15 cellular contexts compared by ENCODE assay signal in genomic region chr12:118346895-118347294, GRCh38. TPM values are rescaled to one million over a fixed set of nuclear protein-coding genes. Genes with fewer than 3 reads are reported as not detected.
DNase-seq lines count a peak whose midpoint lies in the region; ATAC-seq and TF ChIP-seq lines count a peak whose summit lies in the region.
"Had no signal": no experiment of that assay in that cellular context is flagged by ENCODE, and none has a peak within 500 bp of the region (broad histone marks: within the 10 kb centered on the region; RNA-seq: fewer than 3 reads in every experiment).

No MANE protein-coding gene starts in this region.

- H3K14ac ChIP-seq in mesenchymal stem cell (ENCODE audit: low read length in 2 of 2), result no peak overlapping the region

- DNase-seq in activated naive CD4-positive, alpha-beta T cell treated with anti-CD3 and anti-CD28 coated beads, Interleukin-2, amount 50 U/mL, for 16 hours, result no peak
- no peak for DNase-seq in OCI-LY7 (ENCODE audit: low spot score)
- peak; percentile 81 to 82 for DNase-seq in thyroid gland
- no peak for DNase-seq in nephron progenitor cell
- no peak for DNase-seq in mesenchymal stem cell
- DNase-seq: activated CD4-positive, alpha-beta memory T cell treated with anti-CD3 and anti-CD28 coated beads for 36 hours; anterior cingulate cortex; EL; SHP77 treated with DMSO at 0.1 percent for 48 hours had no signal

- peaks cover 10% of the 10 kb centered on the region for H3K79me1 ChIP-seq in mesenchymal stem cell (replicated peaks; ENCODE audit: low read length, poor library complexity, severe bottlenecking)

- H2AK5ac ChIP-seq in mesenchymal stem cell (ENCODE audit: low read length, severe bottlenecking), result no peak overlapping the region

- H3K4me3 ChIP-seq in OCI-LY7 (ENCODE audit: low read depth, low read length, poor library complexity, severe bottlenecking) (no peak overlapping the region), thyroid gland (replicated peaks in 1 of 3) (no peak overlapping the region), gastroesophageal sphincter (no peak overlapping the region), mesenchymal stem cell (ENCODE audit: insufficient read depth in 1 of 2, low read depth in 1 of 2, low read length in 2 of 2) (no peak overlapping the region)
- H3K4me3 ChIP-seq: neural progenitor cell, suprapubic skin had no signal

- no peak overlapping the region for H3K9ac ChIP-seq in mesenchymal stem cell (ENCODE audit: low read length)
- H3K9ac ChIP-seq: neural progenitor cell had no signal

- peaks cover 56% of the 10 kb centered on the region for H3K4me1 Mint-ChIP-seq in activated naive CD4-positive, alpha-beta T cell treated with anti-CD3 and anti-CD28 coated beads, Interleukin-2, amount 50 U/mL, for 24 hours
- H3K4me1 Mint-ChIP-seq in nephron progenitor cell, result no peaks in the 10 kb centered on the region
- H3K4me1 Mint-ChIP-seq: neural progenitor cell had no signal

- intact Hi-C loops in OCI-LY7 (cut with micrococcal nuclease; ENCODE audit: unreplicated experiment) (no loop called here), thyroid gland (cut with DNase I) (no loop called here)

- H3K36me3 ChIP-seq in OCI-LY7 (ENCODE audit: insufficient read depth, low read length) (no peaks in the 10 kb centered on the region; the same call in 1 of the 2 replicates), thyroid gland (no peaks in the 10 kb centered on the region), gastroesophageal sphincter (no peaks in the 10 kb centered on the region), mesenchymal stem cell (ENCODE audit: control insufficient read depth in 1 of 2, insufficient read depth in 2 of 2, low read depth in 1 of 2, low read length in 2 of 2) (no peaks in the 10 kb centered on the region)
- H3K36me3 ChIP-seq: neural progenitor cell, suprapubic skin had no signal

- H3K27ac Mint-ChIP-seq in activated naive CD4-positive, alpha-beta T cell treated with anti-CD3 and anti-CD28 coated beads, Interleukin-2, amount 50 U/mL, for 24 hours, result peak overlapping the region; percentile 68
- H3K27ac Mint-ChIP-seq in nephron progenitor cell, result no peak overlapping the region
- H3K27ac Mint-ChIP-seq: activated CD4-positive, alpha-beta memory T cell treated with anti-CD3 and anti-CD28 coated beads for 36 hours; neural progenitor cell had no signal

- no peaks in the 10 kb centered on the region for H3K27me3 Mint-ChIP-seq in activated naive CD4-positive, alpha-beta T cell treated with anti-CD3 and anti-CD28 coated beads, Interleukin-2, amount 50 U/mL, for 24 hours
- no peaks in the 10 kb centered on the region for H3K27me3 Mint-ChIP-seq in nephron progenitor cell (ENCODE audit: low read depth, poor library complexity)
- H3K27me3 Mint-ChIP-seq: activated CD4-positive, alpha-beta memory T cell treated with anti-CD3 and anti-CD28 coated beads for 36 hours had no signal

- H3K9me2 ChIP-seq in OCI-LY7 (ENCODE audit: insufficient read depth, low read length), result no peaks in the 10 kb centered on the region

- no peaks in the 10 kb centered on the region for H3K27me3 ChIP-seq in thyroid gland
- no peaks in the 10 kb centered on the region for H3K27me3 ChIP-seq in gastroesophageal sphincter
- H3K27me3 ChIP-seq in mesenchymal stem cell (ENCODE audit: control insufficient read depth in 1 of 2, insufficient read depth in 1 of 2, low read length in 2 of 2), result no peaks in the 10 kb centered on the region
- H3K27me3 ChIP-seq: neural progenitor cell, suprapubic skin had no signal

- no TSS peak for BruUV-seq in OCI-LY7 (replicated peaks; lab: Mats Ljungman, UMichigan)

- peaks cover 11% of the 10 kb centered on the region; the same call in 1 of the 2 replicates for H4K20me1 ChIP-seq in OCI-LY7 (ENCODE audit: insufficient read depth, low read length)

- H4K8ac ChIP-seq in mesenchymal stem cell (ENCODE audit: low read length), result no peak overlapping the region

- TF ChIP-seq EP300 in gastroesophageal sphincter (IDR thresholded peaks at IDR 0.05), result no peak

- no peak overlapping the region for H4K91ac ChIP-seq in mesenchymal stem cell (ENCODE audit: low read length)

- ATAC-seq in HG02642 (IDR thresholded peaks at IDR 0.05; ENCODE audit: poor library complexity, unreplicated experiment), result peak; percentile 70
- ATAC-seq in gastroesophageal sphincter, result no peak

- peaks cover 10% of the 10 kb centered on the region for H3K36me3 Mint-ChIP-seq in activated naive CD4-positive, alpha-beta T cell treated with anti-CD3 and anti-CD28 coated beads, Interleukin-2, amount 50 U/mL, for 24 hours
- no peaks in the 10 kb centered on the region for H3K36me3 Mint-ChIP-seq in nephron progenitor cell (ENCODE audit: low read depth)
- H3K36me3 Mint-ChIP-seq: activated CD4-positive, alpha-beta memory T cell treated with anti-CD3 and anti-CD28 coated beads for 36 hours; neural progenitor cell had no signal

- H2BK15ac ChIP-seq in mesenchymal stem cell (ENCODE audit: low read depth, poor library complexity, severe bottlenecking), result no peak overlapping the region

- H3K9me3 ChIP-seq in OCI-LY7 (ENCODE audit: low read length) (no peaks in the 10 kb centered on the region; the same call in 1 of the 2 replicates), thyroid gland (no peaks in the 10 kb centered on the region), gastroesophageal sphincter (no peaks in the 10 kb centered on the region), mesenchymal stem cell (ENCODE audit: control insufficient read depth, low read length) (no peaks in the 10 kb centered on the region)
- H3K9me3 ChIP-seq: suprapubic skin had no signal

- H3K27ac ChIP-seq in OCI-LY7 (ENCODE audit: low read depth, low read length, poor library complexity, severe bottlenecking) (no peak overlapping the region), thyroid gland (peak overlapping the region in 1 of 3 donors; percentile 21), gastroesophageal sphincter (no peak overlapping the region), mesenchymal stem cell (ENCODE audit: low read length, poor library complexity, severe bottlenecking) (no peak overlapping the region)
- H3K27ac ChIP-seq: epithelial cell of prostate, neural progenitor cell, suprapubic skin had no signal

- no peak overlapping the region for H3K23ac ChIP-seq in mesenchymal stem cell (ENCODE audit: low read length in 2 of 2)

- H2BK5ac ChIP-seq in mesenchymal stem cell (ENCODE audit: low read depth, low read length, poor library complexity, severe bottlenecking), result no peak overlapping the region

- no peaks in the 10 kb centered on the region for H3K9me3 Mint-ChIP-seq in activated naive CD4-positive, alpha-beta T cell treated with anti-CD3 and anti-CD28 coated beads, Interleukin-2, amount 50 U/mL, for 24 hours
- H3K9me3 Mint-ChIP-seq in nephron progenitor cell, result no peaks in the 10 kb centered on the region
- H3K9me3 Mint-ChIP-seq: activated CD4-positive, alpha-beta memory T cell treated with anti-CD3 and anti-CD28 coated beads for 36 hours; neural progenitor cell had no signal

- POLR2A ChIA-PET in OCI-LY7 (lab: Charles Lee), result interaction anchor here (0.5 to 2.3 kb wide), 7 partner anchors 9 to 135 kb away, joined by 3 to 22 read pairs (median 4); no protein-coding TSS in a partner anchor

- 31 to 40% methylated on average over 7 of the region's 7 CpGs for WGBS in thyroid gland, 2 donors
- WGBS in gastroesophageal sphincter (ENCODE audit: low coverage in 1 of 2), 2 donors, result 66 to 75% methylated on average over 1 to 7 of the region's 7 CpGs
- 97% methylated on average over 5 of the region's 7 CpGs for WGBS in mesenchymal stem cell

- no peak overlapping the region for H2BK12ac ChIP-seq in mesenchymal stem cell (ENCODE audit: low read length in 2 of 2)

- H2AFZ ChIP-seq in OCI-LY7 (ENCODE audit: low read length) (no peak overlapping the region), mesenchymal stem cell (ENCODE audit: low read depth, low read length) (no peak overlapping the region)
- H2AFZ ChIP-seq: neural progenitor cell had no signal

- no peak overlapping the region for H3K4ac ChIP-seq in mesenchymal stem cell (ENCODE audit: low read depth in 1 of 2, low read length in 2 of 2)

- peaks cover 27% of the 10 kb centered on the region for H3K4me1 ChIP-seq in OCI-LY7 (ENCODE audit: insufficient read depth, low read length, poor library complexity, severe bottlenecking)
- peaks cover 14 to 19% of the 10 kb centered on the region in 2 donors for H3K4me1 ChIP-seq in thyroid gland
- no peaks in the 10 kb centered on the region for H3K4me1 ChIP-seq in gastroesophageal sphincter
- H3K4me1 ChIP-seq in mesenchymal stem cell (ENCODE audit: control insufficient read depth, insufficient read depth, low read depth, low read length), result no peaks in the 10 kb centered on the region

- peak overlapping the region; percentile 40; the same call in 1 of the 2 replicates for H3K4me2 ChIP-seq in OCI-LY7 (ENCODE audit: low read length)
- H3K4me2 ChIP-seq in mesenchymal stem cell (ENCODE audit: low read length, poor library complexity, severe bottlenecking), result no peak overlapping the region
- H3K4me2 ChIP-seq: neural progenitor cell had no signal

- TF ChIP-seq POLR2A in thyroid gland (IDR thresholded peaks at IDR 0.05), result no peak
- no peak for TF ChIP-seq POLR2A in gastroesophageal sphincter (IDR thresholded peaks at IDR 0.05)

- no peak overlapping the region for H2BK120ac ChIP-seq in mesenchymal stem cell (ENCODE audit: low read depth, low read length)

- TF ChIP-seq CTCF in OCI-LY7 (conservative IDR thresholded peaks at IDR 0.05; ENCODE audit: low read length) (no peak), thyroid gland (IDR thresholded peaks at IDR 0.05) (no peak), gastroesophageal sphincter (IDR thresholded peaks at IDR 0.05) (no peak), nephron progenitor cell (IDR thresholded peaks at IDR 0.05) (no peak)

- peaks cover 65% of the 10 kb centered on the region; the same call in 1 of the 2 replicates for H3K79me2 ChIP-seq in OCI-LY7 (ENCODE audit: insufficient read depth, low read depth, low read length)

- H3K18ac ChIP-seq in mesenchymal stem cell (ENCODE audit: low read depth in 1 of 2, low read length in 2 of 2), result no peak overlapping the region

- no peak overlapping the region for H3K4me3 Mint-ChIP-seq in activated naive CD4-positive, alpha-beta T cell treated with anti-CD3 and anti-CD28 coated beads, Interleukin-2, amount 50 U/mL, for 24 hours
- H3K4me3 Mint-ChIP-seq in nephron progenitor cell, result no peak overlapping the region
- H3K4me3 Mint-ChIP-seq: activated CD4-positive, alpha-beta memory T cell treated with anti-CD3 and anti-CD28 coated beads for 36 hours; neural progenitor cell had no signal

- CTCF ChIA-PET in OCI-LY7 (lab: Charles Lee; ENCODE audit: unreplicated experiment), result no interaction called here

RNA-seq across cellular contexts. Expression of gene TAOK3, which starts 25.8 kb away (rescaled TPM):
- total RNA-seq in OCI-LY7 (2014; rRNA removed; shearing (Covaris generic)), result 30.7 and 48.4 TPM in 2 replicates
- total RNA-seq in OCI-LY7 (2022) (56.0 and 56.9 TPM in 2 replicates), thyroid gland (10 to 100 TPM; 38.4 to 65.3 (median 50.2) TPM), gastroesophageal sphincter (10 to 100 TPM; 26.9 to 55.0 (median 36.7) TPM)
- 31.9 TPM for polyA plus RNA-seq in mesenchymal stem cell (2013, experiment 1 of 2)
- polyA plus RNA-seq in mesenchymal stem cell (2013, experiment 2 of 2), result 31.5 TPM

RNA-seq across cellular contexts. Expression of gene SUDS3, which starts 29.5 kb away (rescaled TPM):
- total RNA-seq in OCI-LY7 (2014; rRNA removed; shearing (Covaris generic)), result 33.8 and 34.4 TPM in 2 replicates
- total RNA-seq in OCI-LY7 (2022) (39.1 and 45.2 TPM in 2 replicates), thyroid gland (10 to 100 TPM; 56.5 to 75.7 (median 62.7) TPM), gastroesophageal sphincter (10 to 100 TPM; 57.2 to 65.5 (median 61.5) TPM)
- polyA plus RNA-seq in mesenchymal stem cell (2013, experiment 1 of 2), result 19.3 TPM
- 19.4 TPM for polyA plus RNA-seq in mesenchymal stem cell (2013, experiment 2 of 2)

Comparison
In these comparisons a context has a peak if more than half of its experiments do, and no peak if none do; other contexts are left out.
1. DNase-seq: peak in thyroid gland (2 of 2); none in activated naive CD4-positive, alpha-beta T cell treated with anti-CD3 and anti-CD28 coated beads, Interleukin-2, amount 50 U/mL, for 16 hours (single experiment), OCI-LY7 (single experiment), nephron progenitor cell (single experiment) and mesenchymal stem cell (single experiment).